Comparison of ENCODE assay signal across 1 cellular context in genomic region chr16:85137323-85138072, GRCh38.
TF ChIP-seq lines count a peak whose summit lies in the region.

No MANE protein-coding gene starts in this region.

TF ChIP-seq in HepG2, 621 proteins besides CTCF, POLR2A, EP300 and RAD21 (continued from another document):
- TF ChIP-seq KDM2A (CRISPR knock-in tag; IDR thresholded peaks at IDR 0.05; ENCODE audit: borderline replicate concordance, low read depth) (peak; percentile 54), TBP (CRISPR knock-in tag; IDR thresholded peaks at IDR 0.05) (no peak), PHF21A (CRISPR knock-in tag; IDR thresholded peaks at IDR 0.05) (0 out of 2 replicates have a peak, but pooled peaks have one; percentile 4), GATAD2A (CRISPR knock-in tag; IDR thresholded peaks at IDR 0.05) (peak; percentile 75), ZNF761 (CRISPR knock-in tag; conservative IDR thresholded peaks at IDR 0.05) (peak; percentile 29; the same call in 1 of the 2 replicates), NKX3-1 (CRISPR knock-in tag; IDR thresholded peaks at IDR 0.05) (peak; percentile 91; the same call in 1 of the 2 replicates), ZNF20 (CRISPR knock-in tag; IDR thresholded peaks at IDR 0.05) (no peak), TBX3 (IDR thresholded peaks at IDR 0.05; ENCODE audit: borderline replicate concordance) (no peak), ZNF615 (CRISPR knock-in tag; IDR thresholded peaks at IDR 0.05; ENCODE audit: borderline replicate concordance) (no peak), ZNF136 (CRISPR knock-in tag; IDR thresholded peaks at IDR 0.05; ENCODE audit: low read depth) (0 out of 2 replicates have a peak, but pooled peaks have one; percentile 44), ZNF562 (CRISPR knock-in tag; IDR thresholded peaks at IDR 0.05; ENCODE audit: borderline replicate concordance) (no peak), CSRNP1 (CRISPR knock-in tag; IDR thresholded peaks at IDR 0.05) (no peak; the same call in 1 of the 2 replicates), TRIM24 (CRISPR knock-in tag; IDR thresholded peaks at IDR 0.05) (peak; percentile 45; the same call in 1 of the 2 replicates), GABPA (IDR thresholded peaks at IDR 0.05; ENCODE audit: low read depth, low read length) (no peak), GABPA (CRISPR knock-in tag; IDR thresholded peaks at IDR 0.05; ENCODE audit: low read depth) (peak; percentile 27; the same call in 1 of the 2 replicates), NR2F1 (CRISPR knock-in tag; IDR thresholded peaks at IDR 0.05) (peak; percentile 37 to 83; a peak in 2 of 4 replicates), BATF2 (CRISPR knock-in tag; IDR thresholded peaks at IDR 0.05) (no peak), ZNF547 (CRISPR knock-in tag; IDR thresholded peaks at IDR 0.05) (peak; percentile 37), ZMAT5 (CRISPR knock-in tag; IDR thresholded peaks at IDR 0.05; ENCODE audit: borderline replicate concordance, low read depth) (no peak), NFKB2 (CRISPR knock-in tag; IDR thresholded peaks at IDR 0.05; ENCODE audit: borderline replicate concordance) (peak; percentile 86; the same call in 1 of the 2 replicates), ZNF720 (CRISPR knock-in tag; IDR thresholded peaks at IDR 0.05) (no peak), REPIN1 (CRISPR knock-in tag; IDR thresholded peaks at IDR 0.05; ENCODE audit: borderline replicate concordance, low read depth) (no peak; the same call in 1 of the 2 replicates), ZNF83 (CRISPR knock-in tag; IDR thresholded peaks at IDR 0.05; ENCODE audit: borderline replicate concordance) (0 out of 2 replicates have a peak, but pooled peaks have one; percentile 52), MED1 (CRISPR knock-in tag; IDR thresholded peaks at IDR 0.05) (peak; percentile 71; the same call in 1 of the 2 replicates), ZNF124 (CRISPR knock-in tag; IDR thresholded peaks at IDR 0.05) (peak; percentile 26; the same call in 1 of the 2 replicates), MXD4 (CRISPR knock-in tag; IDR thresholded peaks at IDR 0.05) (peak; percentile 58; the same call in 1 of the 2 replicates), ZNF740 (CRISPR knock-in tag; IDR thresholded peaks at IDR 0.05) (peak; percentile 82), TEAD2 (CRISPR knock-in tag; IDR thresholded peaks at IDR 0.05) (no peak), PBX2 (CRISPR knock-in tag; IDR thresholded peaks at IDR 0.05) (no peak), ZNF652 (CRISPR knock-in tag; IDR thresholded peaks at IDR 0.05; ENCODE audit: borderline replicate concordance, low read depth) (peak; percentile 59; the same call in 1 of the 2 replicates), ZNF367 (CRISPR knock-in tag; IDR thresholded peaks at IDR 0.05; ENCODE audit: borderline replicate concordance) (0 out of 2 replicates have a peak, but pooled peaks have one; percentile 14), MATR3 (CRISPR knock-in tag; IDR thresholded peaks at IDR 0.05) (no peak), RELA (CRISPR knock-in tag; IDR thresholded peaks at IDR 0.05) (0 out of 2 replicates have a peak, but pooled peaks have one; percentile 60), ZC3H13 (CRISPR knock-in tag; IDR thresholded peaks at IDR 0.05) (no peak), NR2F2 (IDR thresholded peaks at IDR 0.05; ENCODE audit: borderline replicate concordance, low read depth) (no peak; the same call in 1 of the 2 replicates), ZNF205 (CRISPR knock-in tag; IDR thresholded peaks at IDR 0.05) (0 out of 2 replicates have a peak, but pooled peaks have one; percentile 39)
- TF ChIP-seq, protein P1, sequence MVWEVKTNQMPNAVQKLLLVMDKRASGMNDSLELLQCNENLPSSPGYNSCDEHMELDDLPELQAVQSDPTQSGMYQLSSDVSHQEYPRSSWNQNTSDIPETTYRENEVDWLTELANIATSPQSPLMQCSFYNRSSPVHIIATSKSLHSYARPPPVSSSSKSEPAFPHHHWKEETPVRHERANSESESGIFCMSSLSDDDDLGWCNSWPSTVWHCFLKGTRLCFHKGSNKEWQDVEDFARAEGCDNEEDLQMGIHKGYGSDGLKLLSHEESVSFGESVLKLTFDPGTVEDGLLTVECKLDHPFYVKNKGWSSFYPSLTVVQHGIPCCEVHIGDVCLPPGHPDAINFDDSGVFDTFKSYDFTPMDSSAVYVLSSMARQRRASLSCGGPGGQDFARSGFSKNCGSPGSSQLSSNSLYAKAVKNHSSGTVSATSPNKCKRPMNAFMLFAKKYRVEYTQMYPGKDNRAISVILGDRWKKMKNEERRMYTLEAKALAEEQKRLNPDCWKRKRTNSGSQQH (CRISPR knock-in tag; IDR thresholded peaks at IDR 0.05; ENCODE audit: low read depth) = 0 out of 2 replicates have a peak, but pooled peaks have one; percentile 23
- TF ChIP-seq, protein P2, sequence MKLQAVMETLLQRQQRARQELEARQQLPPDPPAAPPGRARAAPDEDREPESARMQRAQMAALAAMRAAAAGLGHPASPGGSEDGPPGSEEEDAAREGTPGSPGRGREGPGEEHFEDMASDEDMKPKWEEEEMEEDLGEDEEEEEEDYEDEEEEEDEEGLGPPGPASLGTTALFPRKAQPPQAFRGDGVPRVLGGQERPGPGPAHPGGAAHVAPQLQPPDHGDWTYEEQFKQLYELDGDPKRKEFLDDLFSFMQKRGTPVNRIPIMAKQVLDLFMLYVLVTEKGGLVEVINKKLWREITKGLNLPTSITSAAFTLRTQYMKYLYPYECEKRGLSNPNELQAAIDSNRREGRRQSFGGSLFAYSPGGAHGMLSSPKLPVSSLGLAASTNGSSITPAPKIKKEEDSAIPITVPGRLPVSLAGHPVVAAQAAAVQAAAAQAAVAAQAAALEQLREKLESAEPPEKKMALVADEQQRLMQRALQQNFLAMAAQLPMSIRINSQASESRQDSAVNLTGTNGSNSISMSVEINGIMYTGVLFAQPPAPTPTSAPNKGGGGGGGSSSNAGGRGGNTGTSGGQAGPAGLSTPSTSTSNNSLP (IDR thresholded peaks at IDR 0.05; ENCODE audit: low read depth, low read length) = no peak
- TF ChIP-seq, protein P3, sequence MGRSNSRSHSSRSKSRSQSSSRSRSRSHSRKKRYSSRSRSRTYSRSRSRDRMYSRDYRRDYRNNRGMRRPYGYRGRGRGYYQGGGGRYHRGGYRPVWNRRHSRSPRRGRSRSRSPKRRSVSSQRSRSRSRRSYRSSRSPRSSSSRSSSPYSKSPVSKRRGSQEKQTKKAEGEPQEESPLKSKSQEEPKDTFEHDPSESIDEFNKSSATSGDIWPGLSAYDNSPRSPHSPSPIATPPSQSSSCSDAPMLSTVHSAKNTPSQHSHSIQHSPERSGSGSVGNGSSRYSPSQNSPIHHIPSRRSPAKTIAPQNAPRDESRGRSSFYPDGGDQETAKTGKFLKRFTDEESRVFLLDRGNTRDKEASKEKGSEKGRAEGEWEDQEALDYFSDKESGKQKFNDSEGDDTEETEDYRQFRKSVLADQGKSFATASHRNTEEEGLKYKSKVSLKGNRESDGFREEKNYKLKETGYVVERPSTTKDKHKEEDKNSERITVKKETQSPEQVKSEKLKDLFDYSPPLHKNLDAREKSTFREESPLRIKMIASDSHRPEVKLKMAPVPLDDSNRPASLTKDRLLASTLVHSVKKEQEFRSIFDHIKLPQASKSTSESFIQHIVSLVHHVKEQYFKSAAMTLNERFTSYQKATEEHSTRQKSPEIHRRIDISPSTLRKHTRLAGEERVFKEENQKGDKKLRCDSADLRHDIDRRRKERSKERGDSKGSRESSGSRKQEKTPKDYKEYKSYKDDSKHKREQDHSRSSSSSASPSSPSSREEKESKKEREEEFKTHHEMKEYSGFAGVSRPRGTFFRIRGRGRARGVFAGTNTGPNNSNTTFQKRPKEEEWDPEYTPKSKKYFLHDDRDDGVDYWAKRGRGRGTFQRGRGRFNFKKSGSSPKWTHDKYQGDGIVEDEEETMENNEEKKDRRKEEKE (IDR thresholded peaks at IDR 0.05) = no peak
- TF ChIP-seq, protein P4, sequence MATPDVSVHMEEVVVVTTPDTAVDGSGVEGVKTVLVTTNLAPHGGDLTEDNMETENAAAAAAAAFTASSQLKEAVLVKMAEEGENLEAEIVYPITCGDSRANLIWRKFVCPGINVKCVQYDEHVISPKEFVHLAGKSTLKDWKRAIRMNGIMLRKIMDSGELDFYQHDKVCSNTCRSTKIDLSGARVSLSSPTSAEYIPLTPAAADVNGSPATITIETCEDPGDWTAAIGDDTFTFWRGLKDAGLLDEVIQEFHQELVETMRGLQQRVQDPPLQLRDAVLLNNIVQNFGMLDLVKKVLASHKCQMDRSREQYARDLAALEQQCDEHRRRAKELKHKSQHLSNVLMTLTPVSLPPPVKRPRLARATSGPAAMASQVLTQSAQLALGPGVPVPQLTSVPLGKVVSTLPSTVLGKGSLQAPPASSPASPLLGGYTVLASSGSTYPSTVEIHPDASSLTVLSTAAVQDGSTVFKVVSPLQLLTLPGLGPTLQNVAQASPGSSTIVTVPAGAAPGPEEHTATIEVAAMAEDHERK (CRISPR knock-in tag; IDR thresholded peaks at IDR 0.05; ENCODE audit: low read depth) = no peak
